In genomic region chr4:6755088-6755753, GRCh38 we compare ENCODE assay signal across 1 cellular context.
TF ChIP-seq lines count a peak whose summit lies in the region.

No MANE protein-coding gene starts in this region.

TF ChIP-seq in HepG2, 621 proteins besides CTCF, POLR2A, EP300 and RAD21 (continued from another document and continues in another):
- TF ChIP-seq PBX2 (CRISPR knock-in tag; IDR thresholded peaks at IDR 0.05) (no peak), ZNF773 (CRISPR knock-in tag; IDR thresholded peaks at IDR 0.05; ENCODE audit: borderline replicate concordance) (no peak), KLF11 (CRISPR knock-in tag; IDR thresholded peaks at IDR 0.05) (peak; percentile 89; the same call in 1 of the 2 replicates), HNF1A (IDR thresholded peaks at IDR 0.05; ENCODE audit: low read depth) (peak; percentile 65; the same call in 1 of the 2 replicates), HNF1A (CRISPR knock-in tag; IDR thresholded peaks at IDR 0.05; ENCODE audit: borderline replicate concordance) (peak; percentile 92), THAP7 (CRISPR knock-in tag; IDR thresholded peaks at IDR 0.05) (no peak), SUZ12 (IDR thresholded peaks at IDR 0.05; ENCODE audit: low read depth, low read length) (no peak), ZBTB42 (CRISPR knock-in tag; IDR thresholded peaks at IDR 0.05) (no peak), RFX5 (IDR thresholded peaks at IDR 0.05; ENCODE audit: low read depth, low read length) (no peak), ZNF720 (CRISPR knock-in tag; IDR thresholded peaks at IDR 0.05) (no peak), STAG1 (CRISPR knock-in tag; IDR thresholded peaks at IDR 0.05) (peak; percentile 22; the same call in 1 of the 2 replicates), GLI4 (CRISPR knock-in tag; IDR thresholded peaks at IDR 0.05; ENCODE audit: borderline replicate concordance) (no peak), ZNF280D (CRISPR knock-in tag; IDR thresholded peaks at IDR 0.05) (peak; percentile 88), ZBTB21 (CRISPR knock-in tag; IDR thresholded peaks at IDR 0.05) (0 out of 2 replicates have a peak, but pooled peaks have one; percentile 30), KDM6A (CRISPR knock-in tag; IDR thresholded peaks at IDR 0.05; ENCODE audit: low read depth) (peak; percentile 92), THAP9 (CRISPR knock-in tag; IDR thresholded peaks at IDR 0.05; ENCODE audit: borderline replicate concordance) (peak; percentile 48; the same call in 1 of the 2 replicates), ZNF281 (CRISPR knock-in tag; IDR thresholded peaks at IDR 0.05; ENCODE audit: borderline replicate concordance) (peak; percentile 68; the same call in 1 of the 2 replicates), ZNF746 (CRISPR knock-in tag; IDR thresholded peaks at IDR 0.05) (peak; percentile 90), SP2 (CRISPR knock-in tag; IDR thresholded peaks at IDR 0.05) (no peak), ZNF747 (CRISPR knock-in tag; IDR thresholded peaks at IDR 0.05; ENCODE audit: borderline replicate concordance) (no peak), NFE2L1 (CRISPR knock-in tag; IDR thresholded peaks at IDR 0.05; ENCODE audit: borderline replicate concordance) (no peak), MATR3 (CRISPR knock-in tag; IDR thresholded peaks at IDR 0.05) (no peak), ZBTB34 (CRISPR knock-in tag; IDR thresholded peaks at IDR 0.05) (peak; percentile 80; the same call in 1 of the 2 replicates), ZBTB43 (CRISPR knock-in tag; conservative IDR thresholded peaks at IDR 0.05) (peak; percentile 94), FOXP4 (CRISPR knock-in tag; IDR thresholded peaks at IDR 0.05) (peak; percentile 97), ETV6 (CRISPR knock-in tag; conservative IDR thresholded peaks at IDR 0.05) (0 out of 2 replicates have a peak, but pooled peaks have one; percentile 24), ELF4 (CRISPR knock-in tag; IDR thresholded peaks at IDR 0.05; ENCODE audit: borderline replicate concordance) (no peak), CEBPG (CRISPR knock-in tag; IDR thresholded peaks at IDR 0.05) (peak; percentile 64)
